In genomic region chr4:3074846-3075651, GRCh38 we compare ENCODE assay signal across 8 cellular contexts. TPM values are rescaled to one million over a fixed set of nuclear protein-coding genes. Genes with fewer than 3 reads are reported as not detected.
DNase-seq lines count a peak whose midpoint lies in the region; ATAC-seq and TF ChIP-seq lines count a peak whose summit lies in the region.

No MANE protein-coding gene starts in this region.

- H3K27ac ChIP-seq in SK-N-SH (ENCODE audit: low read depth in 2 of 2, low read length in 1 of 2) (peak overlapping the region; percentile 85 to 96), psoas muscle (peak overlapping the region; percentile 89)

- no peaks in the 10 kb centered on the region for H3K9me3 ChIP-seq in SK-N-SH
- H3K9me3 ChIP-seq in adipocyte (ENCODE audit: control insufficient read depth, low read length) = no peaks in the 10 kb centered on the region
- no peaks in the 10 kb centered on the region for H3K9me3 ChIP-seq in psoas muscle

- peaks cover 49% of the 10 kb centered on the region for H3K79me2 ChIP-seq in SK-N-SH (ENCODE audit: insufficient read depth)

- TF ChIP-seq EP300 in SK-N-SH (IDR thresholded peaks at IDR 0.05; ENCODE audit: borderline replicate concordance in 1 of 2, low read depth in 1 of 2, low read length in 1 of 2) = no peak

- DNase-seq in AG04449 (ENCODE audit: low read depth, low spot score) (no peak), LoVo (ENCODE audit: low spot score) (peak; percentile 52), SK-N-SH (peak; percentile 74), adipocyte (ENCODE audit: low read depth) (peak; percentile 88), left cardiac atrium (peak; percentile 62), psoas muscle (peak; percentile 43 to 67), cortex of kidney (lab: John Stamatoyannopoulos, UW) (no peak)

- TF ChIP-seq RAD21 in SK-N-SH (IDR thresholded peaks at IDR 0.05; ENCODE audit: low read length) = no peak

- WGBS in SK-N-SH (ENCODE audit: low lambda C conversion rate) = 0% methylated on average over 16 of the region's 60 CpGs
- WGBS in psoas muscle, 3 donors = 0% methylated on average over 34 to 60 of the region's 60 CpGs

- POLR2A ChIA-PET in AG04449 (lab: Yijun Ruan, JAX) (interaction anchor here (1.0 kb wide), 1 partner anchor 33 kb away, joined by 4 read pairs; no protein-coding TSS in a partner anchor), SK-N-SH (lab: Yijun Ruan, JAX) (interaction anchor here (0.7 kb wide), 1 partner anchor 15 kb away, joined by 3 read pairs; no protein-coding TSS in a partner anchor)

- peaks cover 45% of the 10 kb centered on the region for H4K20me1 ChIP-seq in SK-N-SH (ENCODE audit: insufficient read depth)

- H3K4me1 ChIP-seq in SK-N-SH (ENCODE audit: control insufficient read depth in 1 of 2, insufficient read depth in 2 of 2, low read depth in 1 of 2, low read length in 1 of 2) = peaks cover 6 to 15% of the 10 kb centered on the region in 2 experiments; a peak in 3 of 4 replicates
- H3K4me1 ChIP-seq in adipocyte (ENCODE audit: control insufficient read depth, insufficient read depth, low read length) = peaks cover 13% of the 10 kb centered on the region
- H3K4me1 ChIP-seq in psoas muscle = peaks cover 29% of the 10 kb centered on the region

- intact Hi-C loops in left cardiac atrium (cut with DNase I) = no loop called here
- intact Hi-C loops in psoas muscle (cut with DNase I) = no loop called here

- peak overlapping the region; percentile 96 for H2AFZ ChIP-seq in SK-N-SH (ENCODE audit: low read depth)

- peak overlapping the region; percentile 89 for H3K4me2 ChIP-seq in SK-N-SH

- TF ChIP-seq CTCF in AG04449 (IDR thresholded peaks at IDR 0.05; ENCODE audit: insufficient read depth, low read length, missing control alignments) (no peak), SK-N-SH (IDR thresholded peaks at IDR 0.05) (no peak), psoas muscle (IDR thresholded peaks at IDR 0.05) (no peak)

- no peaks in the 10 kb centered on the region for H3K27me3 ChIP-seq in SK-N-SH (ENCODE audit: insufficient read depth)
- H3K27me3 ChIP-seq in adipocyte (replicated peaks; ENCODE audit: control insufficient read depth, insufficient read depth, low read length) = no peaks in the 10 kb centered on the region
- no peaks in the 10 kb centered on the region for H3K27me3 ChIP-seq in psoas muscle (ENCODE audit: insufficient read depth in 3 of 3, low read length in 2 of 3)

- no peaks in the 10 kb centered on the region for H3K9me2 ChIP-seq in SK-N-SH

- H3K4me3 ChIP-seq in AG04449 (ENCODE audit: low read depth, low read length) (peak overlapping the region; percentile 97), SK-N-SH (ENCODE audit: low read depth in 2 of 2, low read length in 1 of 2) (peak overlapping the region; percentile 85 to 93), adipocyte (ENCODE audit: low read length) (peak overlapping the region; percentile 96), psoas muscle (peak overlapping the region; percentile 84)

- ATAC-seq in GM18909 (IDR thresholded peaks at IDR 0.05; ENCODE audit: poor library complexity, unreplicated experiment) (peak; percentile 13), left cardiac atrium (peak in 1 of 2 donors; percentile 1), psoas muscle (no peak)

- H3K36me3 ChIP-seq in SK-N-SH (replicated peaks in 1 of 2; ENCODE audit: control insufficient read depth in 1 of 2, insufficient read depth in 2 of 2, low read length in 1 of 2) (no peaks in the 10 kb centered on the region), adipocyte (ENCODE audit: control insufficient read depth, insufficient read depth, low read length, severe bottlenecking) (no peaks in the 10 kb centered on the region), psoas muscle (ENCODE audit: insufficient read depth in 1 of 2, low read depth in 1 of 2) (no peaks in the 10 kb centered on the region)

- H3K9ac ChIP-seq in SK-N-SH = peak overlapping the region; percentile 98
- H3K9ac ChIP-seq in adipocyte (ENCODE audit: low read length) = peak overlapping the region; percentile 93

- CTCF ChIA-PET in AG04449 (lab: Yijun Ruan, JAX) (interaction anchor here (0.9 kb wide), 1 partner anchor 33 kb away, joined by 3 read pairs; no protein-coding TSS in a partner anchor), SK-N-SH (lab: Yijun Ruan, JAX) (interaction anchor here (0.7 kb wide), 1 partner anchor 26 kb away, joined by 3 read pairs; no protein-coding TSS in a partner anchor)

- H3F3A ChIP-seq in SK-N-SH (replicated peaks; ENCODE audit: insufficient read depth) = peaks cover 8% of the 10 kb centered on the region

TF ChIP-seq in SK-N-SH, 30 proteins besides CTCF, POLR2A, EP300 and RAD21:
- TF ChIP-seq NRF1 (IDR thresholded peaks at IDR 0.05; ENCODE audit: low read depth, low read length) (no peak), POLR2AphosphoS5 (IDR thresholded peaks at IDR 0.05; ENCODE audit: low read depth, low read length) (peak; percentile 47; the same call in 1 of the 2 replicates), CHD2 (IDR thresholded peaks at IDR 0.05; ENCODE audit: low read length, partially characterized antibody) (peak; percentile 95), ZBTB33 (IDR thresholded peaks at IDR 0.05; ENCODE audit: borderline replicate concordance, low read depth) (peak; percentile 62; the same call in 1 of the 2 replicates)

RNA-seq across cellular contexts. Expression of gene HTT, which starts 0.6 kb away (rescaled TPM):
- 11.3 and 13.1 TPM in 2 replicates for polyA plus RNA-seq in SK-N-SH (2012; rRNA removed)
- 7.8 and 9.4 TPM in 2 replicates for polyA plus RNA-seq in SK-N-SH (2012; cell fraction: cytosol; rRNA removed)
- polyA plus RNA-seq in SK-N-SH (2012; cell fraction: nucleus; rRNA removed) = 35.2 and 36.2 TPM in 2 replicates
- 10 to 100 TPM; 23.2 to 25.2 TPM for total RNA-seq in left cardiac atrium
- total RNA-seq in psoas muscle = 10 to 100 TPM; 29.6 to 39.9 (median 31.5) TPM
- polyA plus RNA-seq in psoas muscle = 10 to 100 TPM in 2 of 3 donors, 1 to 10 TPM in 1; 6.7 to 25.2 (median 10.2) TPM

RNA-seq across cellular contexts. Expression of gene HTT-AS, which starts 0.7 kb away (rescaled TPM):
- polyA plus RNA-seq in SK-N-SH (2012; rRNA removed) (not detected in 2 replicates), psoas muscle (not detected)
- polyA plus RNA-seq in SK-N-SH (2012; cell fraction: cytosol; rRNA removed) = not detected in 2 replicates
- not detected in 2 replicates for polyA plus RNA-seq in SK-N-SH (2012; cell fraction: nucleus; rRNA removed)
- total RNA-seq in left cardiac atrium (not detected), psoas muscle (not detected)

Comparison
In these comparisons a context has a peak if more than half of its experiments do, and no peak if none do; other contexts are left out.
1. DNase-seq: peak in LoVo (single experiment), SK-N-SH (single experiment), adipocyte (single experiment), left cardiac atrium (single experiment) and psoas muscle (2 of 2); none in AG04449 (single experiment) and cortex of kidney (single experiment).
2. Peak in every context shown above with its lines, with median percentiles within 50 percentile points of each other: H3K4me3 ChIP-seq.